Comparison of ENCODE assay signal across 13 cellular contexts in the genomic region with DNA sequence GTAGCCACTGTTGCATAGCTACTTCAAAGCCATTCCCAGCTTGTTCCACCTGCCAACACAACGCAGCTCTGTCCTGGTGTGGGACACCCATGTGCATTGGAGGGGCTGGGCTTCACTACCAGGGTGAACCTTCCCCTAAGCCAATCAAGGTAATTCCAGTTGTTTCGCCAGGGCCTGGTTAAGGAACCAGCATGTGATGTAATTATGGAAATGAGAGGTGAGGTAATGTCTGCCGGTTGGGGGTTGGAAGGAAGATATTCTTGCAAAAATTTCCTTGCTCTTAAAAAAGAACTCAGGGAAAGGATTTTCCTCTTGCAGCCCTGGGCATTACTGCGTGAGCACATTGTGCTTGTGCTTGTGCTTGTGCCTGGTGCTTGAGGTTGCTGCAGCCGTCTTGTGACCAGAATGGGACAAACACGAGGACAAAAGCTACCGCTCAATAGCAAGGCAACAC. TPM values are rescaled to one million over a fixed set of nuclear protein-coding genes. Genes with fewer than 3 reads are reported as not detected.
DNase-seq lines count a peak whose midpoint lies in the region; ATAC-seq, FAIRE-seq and TF ChIP-seq lines count a peak whose summit lies in the region.
"Had no signal": no experiment of that assay in that cellular context is flagged by ENCODE, and none has a peak within 500 bp of the region (broad histone marks: within the 10 kb centered on the region; RNA-seq: fewer than 3 reads in every experiment).

No MANE protein-coding gene starts in this region.

- H3K9me3 Mint-ChIP-seq in MCF 10A (ENCODE audit: unreplicated experiment), result no peaks in the 10 kb centered on the region

- CTCF ChIA-PET in MCF 10A (lab: Yijun Ruan, JAX) (interaction anchor here (0.6 to 1.2 kb wide), 3 partner anchors 9 to 63 kb away, joined by 3 to 5 read pairs (median 5); no protein-coding TSS in a partner anchor), mammary epithelial cell (lab: Charles Lee; ENCODE audit: low non-redundant PET) (no interaction called here)

- H2AFZ ChIP-seq in mammary epithelial cell (ENCODE audit: low read depth, low read length), result no peak overlapping the region
- peak overlapping the region; percentile 63 for H2AFZ ChIP-seq in OCI-LY3 (ENCODE audit: low read depth, low read length)

- in situ Hi-C loops in mammary epithelial cell (cut with MboI; ENCODE audit: low sequenced_read_pairs in 2 of 2), result no loop called here

- no peak overlapping the region for H3K4me3 Mint-ChIP-seq in MCF 10A (ENCODE audit: unreplicated experiment)

- BruUV-seq in MCF 10A (replicated peaks; lab: Mats Ljungman, UMichigan), result no TSS peak
- BruUV-seq in mammary epithelial cell (replicated peaks; lab: Mats Ljungman, UMichigan), result no TSS peak

- no peaks in the 10 kb centered on the region for H3K27me3 Mint-ChIP-seq in MCF 10A (ENCODE audit: insufficient read depth, unreplicated experiment)

- H3K4me1 Mint-ChIP-seq in MCF 10A (ENCODE audit: insufficient read depth, unreplicated experiment), result peaks cover 22% of the 10 kb centered on the region

- intact Hi-C loops in MCF 10A (cut with micrococcal nuclease) (loop anchor here (10.0 kb wide), 1 partner anchor 305 kb away; no protein-coding TSS in a partner anchor), mammary epithelial cell (cut with micrococcal nuclease) (no loop called here), upper lobe of right lung (cut with DNase I) (loop anchor here (10.0 kb wide), 1 partner anchor 65 kb away; a partner anchor contains a TSS)

- no peak overlapping the region for H3K4me3 ChIP-seq in mammary epithelial cell (replicated peaks in 1 of 3; ENCODE audit: insufficient read depth in 1 of 3, low read depth in 2 of 3, low read length in 3 of 3)
- H3K4me3 ChIP-seq in OCI-LY3 (ENCODE audit: low read length), result no peak overlapping the region
- no peak overlapping the region for H3K4me3 ChIP-seq in upper lobe of right lung

- H3K4me2 ChIP-seq in mammary epithelial cell (ENCODE audit: insufficient read depth, low read depth, low read length), result no peak overlapping the region
- H3K4me2 ChIP-seq in OCI-LY3 (ENCODE audit: low read length), result peak overlapping the region; percentile 10

- no peaks in the 10 kb centered on the region for H3K36me3 ChIP-seq in mammary epithelial cell (ENCODE audit: insufficient read depth, low read length)
- peaks cover 3% of the 10 kb centered on the region for H3K36me3 ChIP-seq in OCI-LY3 (replicated peaks; ENCODE audit: low read depth, low read length)
- H3K36me3 ChIP-seq in upper lobe of right lung, result no peaks in the 10 kb centered on the region

- H3K27me3 ChIP-seq in mammary epithelial cell (ENCODE audit: insufficient read depth, low read length) (no peaks in the 10 kb centered on the region), OCI-LY3 (ENCODE audit: low read depth, low read length) (no peaks in the 10 kb centered on the region), upper lobe of right lung (no peaks in the 10 kb centered on the region)

- H3K79me2 ChIP-seq in mammary epithelial cell (ENCODE audit: insufficient read depth, low read length) (no peaks in the 10 kb centered on the region), OCI-LY3 (ENCODE audit: low read length) (no peaks in the 10 kb centered on the region)

- H3K4me1 ChIP-seq in mammary epithelial cell (ENCODE audit: insufficient read depth, low read length) (peaks cover 3% of the 10 kb centered on the region), OCI-LY3 (ENCODE audit: low read length) (0 out of 2 replicates have a peak, but pooled peaks cover 3% of the 10 kb centered on the region), upper lobe of right lung (peaks cover 5% of the 10 kb centered on the region)

- POLR2A ChIA-PET in MCF 10A (lab: Yijun Ruan, JAX), result interaction anchor here (0.8 to 2.3 kb wide), 4 partner anchors 11 to 1331 kb away, joined by 3 to 16 read pairs (median 7); a partner anchor contains a TSS

- DNase-seq in MCF 10A (ENCODE audit: unreplicated experiment) (peak; percentile 25), mammary epithelial cell (no peak), islet precursor cell (peak; percentile 88), upper lobe of right lung (no peak), urothelium cell line (ENCODE audit: low spot score) (no peak), DMS53 treated with DMSO at 0.1 percent for 48 hours (lab: John Stamatoyannopoulos, UW; ENCODE audit: unreplicated experiment) (no peak), NCI-H1436 (lab: John Stamatoyannopoulos, UW) (no peak)
- DNase-seq: activated CD4-positive, alpha-beta T cell treated with anti-CD3 and anti-CD28 coated beads for 1 hour; activated effector memory CD4-positive, alpha-beta T cell treated with Interleukin-2 at 50 U/mL for 16 hours; NCI-H1092 treated with DMSO at 0.1 percent for 48 hours had no signal

- no peak overlapping the region for H3K27ac Mint-ChIP-seq in MCF 10A (ENCODE audit: low read depth, unreplicated experiment)

- peak; percentile 84 for ATAC-seq in upper lobe of right lung
- ATAC-seq: HCT116 had no signal

- no peak for TF ChIP-seq CTCF in MCF 10A (IDR thresholded peaks at IDR 0.05; ENCODE audit: unreplicated experiment)
- TF ChIP-seq CTCF in mammary epithelial cell (conservative IDR thresholded peaks at IDR 0.05 in 1 of 2, IDR thresholded peaks at IDR 0.05 in 1 of 2; ENCODE audit: extremely low read depth in 1 of 2, insufficient read depth in 1 of 2, low read depth in 1 of 2, low read length in 2 of 2), result no peak
- no peak for TF ChIP-seq CTCF in OCI-LY3 (IDR thresholded peaks at IDR 0.05; ENCODE audit: low read depth, low read length)
- no peak for TF ChIP-seq CTCF in upper lobe of right lung (IDR thresholded peaks at IDR 0.05)

- peaks cover 10% of the 10 kb centered on the region for H3K36me3 Mint-ChIP-seq in MCF 10A (ENCODE audit: insufficient read depth, unreplicated experiment)

- dilution Hi-C loops in mammary epithelial cell (cut with HindIII; ENCODE audit: low sequenced_read_pairs), result loop anchor here (5.0 kb wide), 1 partner anchor 48 kb away; no protein-coding TSS in a partner anchor

- H3K9me3 ChIP-seq in mammary epithelial cell (replicated peaks; ENCODE audit: insufficient read depth, low read length) (no peaks in the 10 kb centered on the region), OCI-LY3 (ENCODE audit: insufficient read depth, low read length) (no peaks in the 10 kb centered on the region), upper lobe of right lung (no peaks in the 10 kb centered on the region)

- H3K27ac ChIP-seq in mammary epithelial cell (ENCODE audit: insufficient read depth, low read depth, low read length) (no peak overlapping the region), OCI-LY3 (ENCODE audit: low read length) (no peak overlapping the region), upper lobe of right lung (peak overlapping the region; percentile 51)

- H4K20me1 ChIP-seq in mammary epithelial cell (ENCODE audit: insufficient read depth, low read length) (peaks cover under 1% of the 10 kb centered on the region), OCI-LY3 (ENCODE audit: insufficient read depth, low read length) (no peaks in the 10 kb centered on the region; the same call in 1 of the 2 replicates)

- no peak overlapping the region for H3K9ac ChIP-seq in mammary epithelial cell (ENCODE audit: insufficient read depth, low read length)
- H3K9ac ChIP-seq in OCI-LY3 (ENCODE audit: low read length), result no peak overlapping the region

- no peak for FAIRE-seq in urothelium cell line (lab: Jason Lieb, UNC)

- 85% methylated on average over 7 of the region's 7 CpGs for whole genome bisulfite sequencing in mammary epithelial cell (ENCODE audit: low coverage, missing lambda C conversion rate)

RNA-seq across cellular contexts. Expression of a gene that starts 14.9 kb away (rescaled TPM):
- total RNA-seq in MCF 10A (2022), result 253 and 303 TPM in 2 replicates
- 100 to 1,000 TPM; 455 to 532 TPM for total RNA-seq in mammary epithelial cell
- polyA plus RNA-seq in mammary epithelial cell, result 3,239 TPM
- polyA minus RNA-seq in mammary epithelial cell, result 2,445 TPM
- total RNA-seq in upper lobe of right lung, result 113 TPM

RNA-seq across cellular contexts. Expression of a gene that starts 15.2 kb away (rescaled TPM):
- total RNA-seq in MCF 10A (2022) (1.4 and 2.7 TPM in 2 replicates), mammary epithelial cell (under 1 TPM in 1 of 2 donors, not detected in 1; 0.35 TPM), upper lobe of right lung (not detected)
- polyA plus RNA-seq in mammary epithelial cell, result not detected
- polyA minus RNA-seq in mammary epithelial cell, result not detected
- total RNA-seq: liver had no signal

RNA-seq across cellular contexts. Expression of a gene that starts 43.3 kb away (rescaled TPM):
- 30.8 and 41.9 TPM in 2 replicates for total RNA-seq in MCF 10A (2022)
- total RNA-seq in mammary epithelial cell, result 10 to 100 TPM in 1 of 2 donors, under 1 TPM in 1; 0.33 to 34.2 TPM
- polyA plus RNA-seq in mammary epithelial cell, result 23.0 TPM
- 30.6 TPM for polyA minus RNA-seq in mammary epithelial cell
- 0.96 TPM for total RNA-seq in upper lobe of right lung

RNA-seq across cellular contexts. Expression of a gene that starts 57.3 kb away (rescaled TPM):
- total RNA-seq in MCF 10A (2022) (0.20 TPM in 1 of 2 replicates, not detected in the other), mammary epithelial cell (under 1 TPM in 1 of 2 donors, not detected in 1; 0.24 TPM), upper lobe of right lung (not detected)
- polyA plus RNA-seq in mammary epithelial cell, result 0.03 TPM
- not detected for polyA minus RNA-seq in mammary epithelial cell
- total RNA-seq: liver had no signal
- polyA plus RNA-seq: liver had no signal

Comparison
In these comparisons a context has a peak if more than half of its experiments do, and no peak if none do; other contexts are left out.
1. DNase-seq: peak in MCF 10A (single experiment) and islet precursor cell (single experiment); none in mammary epithelial cell (single experiment), upper lobe of right lung (single experiment), urothelium cell line (single experiment), DMS53 treated with DMSO at 0.1 percent for 48 hours (single experiment) and NCI-H1436 (single experiment).